14 cellular contexts compared by ENCODE assay signal in the genomic region with DNA sequence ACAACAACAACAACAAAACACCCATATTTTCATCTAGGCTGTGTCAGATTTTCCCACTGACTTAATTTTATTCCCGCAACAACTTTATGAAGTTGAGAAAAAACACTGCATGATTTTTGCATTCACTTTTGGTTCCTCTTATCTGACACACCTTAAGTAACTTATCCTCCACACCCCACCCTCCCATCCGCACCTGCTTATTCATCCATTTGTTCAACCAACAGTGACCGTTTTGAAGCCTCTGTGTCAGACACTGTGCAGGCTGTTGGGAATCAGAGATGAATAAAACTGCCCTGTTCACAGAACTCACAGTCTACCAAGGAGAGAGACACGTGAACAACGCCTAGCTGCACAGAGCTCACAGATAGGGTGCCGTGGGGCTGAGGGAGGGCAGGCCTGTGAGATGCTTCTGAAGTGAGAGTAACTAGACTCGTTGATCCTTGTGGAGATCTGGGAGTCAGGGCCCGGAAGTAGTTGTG. TPM values are rescaled to one million over a fixed set of nuclear protein-coding genes. Genes with fewer than 3 reads are reported as not detected.
DNase-seq lines count a peak whose midpoint lies in the region; ATAC-seq and TF ChIP-seq lines count a peak whose summit lies in the region.
"Had no signal": no experiment of that assay in that cellular context is flagged by ENCODE, and none has a peak within 500 bp of the region (broad histone marks: within the 10 kb centered on the region; RNA-seq: fewer than 3 reads in every experiment).

No MANE protein-coding gene starts in this region.

- H2AFZ ChIP-seq in SU-DHL-6 (ENCODE audit: low read depth, low read length, severe bottlenecking): no peak overlapping the region

- H3K9me3 ChIP-seq in SU-DHL-6 (ENCODE audit: insufficient read depth, low read length): no peaks in the 10 kb centered on the region
- H3K9me3 ChIP-seq in mucosa of stomach (ENCODE audit: control insufficient read depth, low read length): no peaks in the 10 kb centered on the region
- no peaks in the 10 kb centered on the region for H3K9me3 ChIP-seq in upper lobe of right lung
- H3K9me3 ChIP-seq: left ventricle myocardium inferior, ovary had no signal

- no peaks in the 10 kb centered on the region for H3K36me3 ChIP-seq in SU-DHL-6 (ENCODE audit: low read length)
- H3K36me3 ChIP-seq in mucosa of stomach (ENCODE audit: control insufficient read depth, insufficient read depth, low read length): no peaks in the 10 kb centered on the region
- no peaks in the 10 kb centered on the region for H3K36me3 ChIP-seq in upper lobe of right lung
- H3K36me3 ChIP-seq: left ventricle myocardium inferior, ovary had no signal

- peak overlapping the region; percentile 16 for H3K4me2 ChIP-seq in SU-DHL-6 (ENCODE audit: low read depth, low read length, poor library complexity, severe bottlenecking)

- intact Hi-C loops in upper lobe of right lung (cut with DNase I): no loop called here

- CTCF ChIA-PET in GM10248 (lab: Yijun Ruan, JAX): interaction anchor here (1.0 to 4.7 kb wide), 9 partner anchors 9 to 183 kb away, joined by 3 to 31 read pairs (median 4); partner anchors contain the start of genes CNNM3 and CNNM4

- H3K79me2 ChIP-seq in SU-DHL-6 (ENCODE audit: insufficient read depth, low read length): no peaks in the 10 kb centered on the region

- H3F3A ChIP-seq in SU-DHL-6 (ENCODE audit: insufficient read depth): no peaks in the 10 kb centered on the region

- H3K27ac ChIP-seq in SU-DHL-6 (ENCODE audit: low read depth, low read length) (no peak overlapping the region), upper lobe of right lung (no peak overlapping the region)
- H3K27ac ChIP-seq: left ventricle myocardium inferior, ovary had no signal

- DNase-seq in GM10248 (ENCODE audit: extremely low spot score) (peak; percentile 62), NCI-H2227 (lab: John Stamatoyannopoulos, UW; ENCODE audit: unreplicated experiment) (no peak), foreskin melanocyte (no peak), upper lobe of right lung (no peak)
- no peak for DNase-seq in stimulated activated naive CD8-positive, alpha-beta T cell treated with anti-CD3 and anti-CD28 coated beads, Interleukin-15, Interleukin-2, amounts not matched to agents 100 U/mL and 50 U/mL, for 24 hours
- DNase-seq: GDM1; left ventricle myocardium inferior; NCI-H524; ovary; stimulated activated CD4-positive, alpha-beta T cell treated with anti-CD3 and anti-CD28 coated beads, Interleukin-1b, Interleukin-23, amount 100 ng/mL, for 48 hours had no signal

- H3K9me2 ChIP-seq in SU-DHL-6 (replicated peaks; ENCODE audit: insufficient read depth, low read length): no peaks in the 10 kb centered on the region

- POLR2A ChIA-PET in GM10248 (lab: Yijun Ruan, JAX): no interaction called here

- H4K20me1 ChIP-seq in SU-DHL-6 (ENCODE audit: low read depth, low read length): no peaks in the 10 kb centered on the region

- H3K27me3 ChIP-seq in SU-DHL-6 (ENCODE audit: low read length) (no peaks in the 10 kb centered on the region), mucosa of stomach (ENCODE audit: control insufficient read depth, insufficient read depth, low read length) (no peaks in the 10 kb centered on the region), upper lobe of right lung (no peaks in the 10 kb centered on the region)
- H3K27me3 ChIP-seq: ovary had no signal

- H3K4me1 ChIP-seq in mucosa of stomach (ENCODE audit: control insufficient read depth, insufficient read depth, low read length) (peaks cover 93% of the 10 kb centered on the region), upper lobe of right lung (peaks cover 22% of the 10 kb centered on the region)

- H3K4me3 ChIP-seq in SU-DHL-6 (ENCODE audit: insufficient read depth, low read length, poor library complexity, severe bottlenecking): no peak overlapping the region
- H3K4me3 ChIP-seq in mucosa of stomach (ENCODE audit: low read length): no peak overlapping the region
- no peak overlapping the region for H3K4me3 ChIP-seq in upper lobe of right lung
- H3K4me3 ChIP-seq: left ventricle myocardium inferior, ovary had no signal

- no peak for TF ChIP-seq CTCF in GM10248 (IDR thresholded peaks at IDR 0.05; ENCODE audit: control extremely low read depth, extremely low read depth, low read depth, missing control alignments)
- TF ChIP-seq CTCF in SU-DHL-6 (IDR thresholded peaks at IDR 0.05; ENCODE audit: insufficient read depth, low read length, poor library complexity, severe bottlenecking): no peak
- TF ChIP-seq CTCF in upper lobe of right lung (IDR thresholded peaks at IDR 0.05): no peak

- no peak overlapping the region for H3K9ac ChIP-seq in SU-DHL-6 (ENCODE audit: low read length)
- H3K9ac ChIP-seq in mucosa of stomach (ENCODE audit: low read length): peak overlapping the region; percentile 33

- ATAC-seq in HG02610 (IDR thresholded peaks at IDR 0.05; ENCODE audit: unreplicated experiment): peak; percentile 61
- ATAC-seq in upper lobe of right lung: no peak
- no peak for ATAC-seq in stimulated activated naive CD8-positive, alpha-beta T cell treated with anti-CD3 and anti-CD28 coated beads, Interleukin-15, Interleukin-2, amounts not matched to agents 100 U/mL and 50 U/mL, for 24 hours
- ATAC-seq: activated naive CD4-positive, alpha-beta T cell treated with anti-CD3 and anti-CD28 coated beads, Interleukin-2, amount 50 U/mL, for 72 hours had no signal

RNA-seq across cellular contexts. Expression of gene CNNM4, which starts 7.4 kb away (rescaled TPM):
- total RNA-seq in upper lobe of right lung: 15.0 TPM

RNA-seq across cellular contexts. Expression of gene LMAN2L, which starts 28.3 kb away (rescaled TPM):
- 16.5 TPM for total RNA-seq in upper lobe of right lung

RNA-seq across cellular contexts. Expression of gene CNNM3, which starts 47.9 kb away (rescaled TPM):
- 34.1 TPM for total RNA-seq in upper lobe of right lung
